Comparison of ENCODE assay signal across 8 cellular contexts in genomic region chr16:75593825-75594820, GRCh38. TPM values are rescaled to one million over a fixed set of nuclear protein-coding genes. Genes with fewer than 3 reads are reported as not detected.
DNase-seq lines count a peak whose midpoint lies in the region; ATAC-seq lines count a peak whose summit lies in the region.

No MANE protein-coding gene starts in this region.

- peak; percentile 79 to 82 for ATAC-seq in activated T-cell treated with anti-CD3 and anti-CD28 coated beads, Interleukin-2, amount 50 U/mL, for 72 hours (replicated peaks in 1 of 2)
- no peak for ATAC-seq in naive thymus-derived CD8-positive, alpha-beta T cell
- ATAC-seq in GM18907 (IDR thresholded peaks at IDR 0.05; ENCODE audit: unreplicated experiment) (no peak), GM18502 (IDR thresholded peaks at IDR 0.05; ENCODE audit: poor library complexity, unreplicated experiment) (no peak)

- DNase-seq in ELR (ENCODE audit: low read depth) (peak; percentile 93), NCI-H1092 (lab: John Stamatoyannopoulos, UW) (peak; percentile 35), islet precursor cell (peak; percentile 69), NCI-H1105 (lab: John Stamatoyannopoulos, UW) (no peak)
- peak; percentile 9 to 36 for DNase-seq in activated T-cell treated with anti-CD3 and anti-CD28 coated beads, Interleukin-2, amount 50 U/mL, for 72 hours
- no peak for DNase-seq in naive thymus-derived CD8-positive, alpha-beta T cell

- peaks cover 14% of the 10 kb centered on the region for H3K4me1 Mint-ChIP-seq in activated T-cell treated with anti-CD3 and anti-CD28 coated beads, Interleukin-2, amount 50 U/mL, for 72 hours (ENCODE audit: low read depth)
- peaks cover 2 to 6% (median 4%) of the 10 kb centered on the region in 4 donors for H3K4me1 Mint-ChIP-seq in naive thymus-derived CD8-positive, alpha-beta T cell

- peak overlapping the region; percentile 4 for H3K27ac Mint-ChIP-seq in activated T-cell treated with anti-CD3 and anti-CD28 coated beads, Interleukin-2, amount 50 U/mL, for 72 hours
- peak overlapping the region in 4 of 10 donors; percentile 1 to 54 (median 18) for H3K27ac Mint-ChIP-seq in naive thymus-derived CD8-positive, alpha-beta T cell

- H3K4me3 Mint-ChIP-seq in activated T-cell treated with anti-CD3 and anti-CD28 coated beads, Interleukin-2, amount 50 U/mL, for 72 hours, result peak overlapping the region; percentile 1 to 9
- no peak overlapping the region for H3K4me3 Mint-ChIP-seq in naive thymus-derived CD8-positive, alpha-beta T cell

- H3K9me3 Mint-ChIP-seq in activated T-cell treated with anti-CD3 and anti-CD28 coated beads, Interleukin-2, amount 50 U/mL, for 72 hours, result peaks cover 0 to 2% of the 10 kb centered on the region in 2 donors
- peaks cover 0 to 5% (median 0%) of the 10 kb centered on the region in 9 donors for H3K9me3 Mint-ChIP-seq in naive thymus-derived CD8-positive, alpha-beta T cell

- H3K27me3 Mint-ChIP-seq in activated T-cell treated with anti-CD3 and anti-CD28 coated beads, Interleukin-2, amount 50 U/mL, for 72 hours (ENCODE audit: low read depth), result no peaks in the 10 kb centered on the region
- H3K27me3 Mint-ChIP-seq in naive thymus-derived CD8-positive, alpha-beta T cell, result no peaks in the 10 kb centered on the region

- POLR2A ChIA-PET in naive thymus-derived CD8-positive, alpha-beta T cell (lab: Charles Lee), result no interaction called here

- peaks cover 4 to 11% of the 10 kb centered on the region in 2 donors for H3K36me3 Mint-ChIP-seq in activated T-cell treated with anti-CD3 and anti-CD28 coated beads, Interleukin-2, amount 50 U/mL, for 72 hours (ENCODE audit: insufficient read depth in 2 of 2)
- peaks cover 8 to 47% (median 18%) of the 10 kb centered on the region in 3 donors for H3K36me3 Mint-ChIP-seq in naive thymus-derived CD8-positive, alpha-beta T cell

RNA-seq across cellular contexts. Expression of gene GABARAPL2, which starts 27.9 kb away (rescaled TPM):
- total RNA-seq in activated T-cell treated with anti-CD3 and anti-CD28 coated beads, Interleukin-2, amount 50 U/mL, for 72 hours, result 10 to 100 TPM; 64.4 to 77.3 TPM
- total RNA-seq in naive thymus-derived CD8-positive, alpha-beta T cell, result 10 to 100 TPM; 76.5 to 84.6 TPM
- polyA plus RNA-seq in naive thymus-derived CD8-positive, alpha-beta T cell, result 100 to 1,000 TPM; 226 to 291 (median 250) TPM

RNA-seq across cellular contexts. Expression of gene ADAT1, which starts 29.0 kb away (rescaled TPM):
- 10 to 100 TPM; 38.2 to 60.5 TPM for total RNA-seq in activated T-cell treated with anti-CD3 and anti-CD28 coated beads, Interleukin-2, amount 50 U/mL, for 72 hours
- 10 to 100 TPM; 66.6 to 69.6 TPM for total RNA-seq in naive thymus-derived CD8-positive, alpha-beta T cell
- 10 to 100 TPM; 35.0 to 41.5 (median 39.8) TPM for polyA plus RNA-seq in naive thymus-derived CD8-positive, alpha-beta T cell

RNA-seq across cellular contexts. Expression of gene TMEM231, which starts 38.1 kb away (rescaled TPM):
- 1 to 10 TPM; 3.5 to 9.6 TPM for total RNA-seq in activated T-cell treated with anti-CD3 and anti-CD28 coated beads, Interleukin-2, amount 50 U/mL, for 72 hours
- 1 to 10 TPM; 2.4 to 2.9 TPM for total RNA-seq in naive thymus-derived CD8-positive, alpha-beta T cell
- polyA plus RNA-seq in naive thymus-derived CD8-positive, alpha-beta T cell, result 1 to 10 TPM in 1 of 3 donors, under 1 TPM in 2; 0.95 to 1.4 (median 0.99) TPM

RNA-seq across cellular contexts. Expression of gene KARS1, which starts 53.3 kb away (rescaled TPM):
- 100 to 1,000 TPM; 189 to 191 TPM for total RNA-seq in activated T-cell treated with anti-CD3 and anti-CD28 coated beads, Interleukin-2, amount 50 U/mL, for 72 hours
- total RNA-seq in naive thymus-derived CD8-positive, alpha-beta T cell, result 100 to 1,000 TPM; 140 to 142 TPM
- 100 to 1,000 TPM; 194 to 214 (median 209) TPM for polyA plus RNA-seq in naive thymus-derived CD8-positive, alpha-beta T cell

RNA-seq across cellular contexts. Expression of gene TERF2IP, which starts 53.5 kb away (rescaled TPM):
- total RNA-seq in activated T-cell treated with anti-CD3 and anti-CD28 coated beads, Interleukin-2, amount 50 U/mL, for 72 hours, result 10 to 100 TPM; 69.3 to 71.6 TPM
- total RNA-seq in naive thymus-derived CD8-positive, alpha-beta T cell, result 10 to 100 TPM; 89.8 to 92.1 TPM
- 100 to 1,000 TPM in 2 of 3 donors, 10 to 100 TPM in 1; 96.4 to 137 (median 125) TPM for polyA plus RNA-seq in naive thymus-derived CD8-positive, alpha-beta T cell

Comparison
In these comparisons a context has a peak if more than half of its experiments do, and no peak if none do; other contexts are left out.
1. DNase-seq: peak in ELR (single experiment), NCI-H1092 (single experiment), activated T-cell treated with anti-CD3 and anti-CD28 coated beads, Interleukin-2, amount 50 U/mL, for 72 hours (2 of 2) and islet precursor cell (single experiment); none in naive thymus-derived CD8-positive, alpha-beta T cell (0 of 10) and NCI-H1105 (single experiment).
2. ATAC-seq: peak in activated T-cell treated with anti-CD3 and anti-CD28 coated beads, Interleukin-2, amount 50 U/mL, for 72 hours (2 of 2); none in naive thymus-derived CD8-positive, alpha-beta T cell (0 of 2), GM18907 (single experiment) and GM18502 (single experiment).
3. H3K4me3 Mint-ChIP-seq: peak in activated T-cell treated with anti-CD3 and anti-CD28 coated beads, Interleukin-2, amount 50 U/mL, for 72 hours (2 of 2); none in naive thymus-derived CD8-positive, alpha-beta T cell (0 of 10).